1 cellular context compared by ENCODE assay signal in the genomic region with DNA sequence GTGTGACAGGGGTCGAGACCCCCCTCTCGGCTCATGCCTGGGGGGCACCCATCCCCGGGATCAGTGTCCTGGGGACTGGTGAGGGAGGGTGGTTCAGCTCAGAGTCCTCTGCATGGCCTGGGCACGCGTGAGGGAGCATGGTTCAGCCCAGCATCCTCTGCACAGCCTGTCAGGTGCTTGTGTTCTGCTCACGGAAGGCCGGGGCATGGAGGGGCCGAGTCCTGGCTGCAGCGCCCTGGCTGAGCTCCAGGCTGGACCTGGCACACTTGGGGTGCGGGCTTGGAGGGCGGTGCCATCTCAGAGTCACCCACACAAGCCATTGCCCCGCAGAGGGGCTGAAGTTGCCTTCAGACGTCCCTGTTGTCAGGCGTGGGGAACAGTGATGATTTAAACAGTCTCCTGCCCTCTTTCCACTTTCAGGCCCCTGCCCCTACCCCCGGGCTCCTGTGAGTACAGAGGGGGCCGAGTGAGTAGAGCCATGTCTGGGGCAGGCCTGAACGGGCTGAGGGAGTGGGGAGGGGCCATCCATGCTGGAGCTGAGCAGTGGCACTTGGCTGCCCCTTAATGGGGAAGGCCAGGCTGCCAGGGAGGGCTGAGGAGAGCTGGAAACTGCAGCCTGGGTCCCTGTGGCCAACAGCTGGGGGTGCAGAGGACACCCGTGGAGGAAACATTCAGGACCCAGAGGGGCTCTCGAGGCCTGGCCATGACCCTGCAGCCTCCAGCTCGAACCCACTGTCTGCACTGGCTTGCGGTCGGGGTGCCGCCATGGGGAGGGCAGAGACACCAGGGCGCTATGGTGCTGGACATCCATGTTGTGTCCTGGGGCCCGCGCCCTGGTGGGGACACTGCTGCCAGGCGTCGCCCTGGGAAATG.
TF ChIP-seq lines count a peak whose summit lies in the region.

No MANE protein-coding gene starts in this region.

TF ChIP-seq in IMR-90, 13 proteins besides CTCF, POLR2A, EP300 and RAD21:
- no peak for TF ChIP-seq FOS (IDR thresholded peaks at IDR 0.05; ENCODE audit: low read depth, low read length)
